In genomic region chr16:66070140-66070887, GRCh38 we compare ENCODE assay signal across 11 cellular contexts.
DNase-seq lines count a peak whose midpoint lies in the region; ATAC-seq and TF ChIP-seq lines count a peak whose summit lies in the region.
"Had no signal": no experiment of that assay in that cellular context is flagged by ENCODE, and none has a peak within 500 bp of the region (broad histone marks: within the 10 kb centered on the region; RNA-seq: fewer than 3 reads in every experiment).

No MANE protein-coding gene starts in this region.

- DNase-seq in AG08396 (ENCODE audit: low spot score) (peak; percentile 41), NCI-H446 treated with DMSO at 0.1 percent for 48 hours (lab: John Stamatoyannopoulos, UW) (peak; percentile 31), osteocyte (ENCODE audit: extremely low spot score, unreplicated experiment) (no peak), ecto neural progenitor cell (ENCODE audit: low spot score) (no peak), SW480 (ENCODE audit: low spot score) (no peak), 8988T (no peak)
- no peak for DNase-seq in activated CD8-positive, alpha-beta memory T cell treated with anti-CD3 and anti-CD28 coated beads, Interleukin-2, amount 10 ng/mL, durations not matched to agents 7 days and 5 days
- DNase-seq: activated T-cell treated with anti-CD3 and anti-CD28 coated beads, Interleukin-2, amount 50 U/mL, for 24 hours had no signal

- TF ChIP-seq CTCF in gastroesophageal sphincter (IDR thresholded peaks at IDR 0.05) (no peak), osteocyte (IDR thresholded peaks at IDR 0.05) (no peak)

- no peak for TF ChIP-seq EP300 in gastroesophageal sphincter (IDR thresholded peaks at IDR 0.05)

- H3K4me1 Mint-ChIP-seq in osteocyte (ENCODE audit: unreplicated experiment), result peaks cover 34% of the 10 kb centered on the region
- H3K4me1 Mint-ChIP-seq in activated CD8-positive, alpha-beta memory T cell treated with anti-CD3 and anti-CD28 coated beads, Interleukin-2, amount 10 ng/mL, durations not matched to agents 7 days and 5 days, result no peaks in the 10 kb centered on the region

- H3K27ac ChIP-seq in gastroesophageal sphincter, result peak overlapping the region in 2 of 4 donors; percentile 8 to 56
- H3K27ac ChIP-seq: C4-2B had no signal

- H3K27ac Mint-ChIP-seq in osteocyte (ENCODE audit: unreplicated experiment), result peak overlapping the region; percentile 24
- H3K27ac Mint-ChIP-seq in activated CD8-positive, alpha-beta memory T cell treated with anti-CD3 and anti-CD28 coated beads, Interleukin-2, amount 10 ng/mL, durations not matched to agents 7 days and 5 days, result no peak overlapping the region
- H3K27ac Mint-ChIP-seq: activated T-cell treated with anti-CD3 and anti-CD28 coated beads, Interleukin-2, amount 50 U/mL, for 24 hours had no signal

- no peaks in the 10 kb centered on the region for H3K36me3 ChIP-seq in gastroesophageal sphincter

- ATAC-seq in gastroesophageal sphincter, result peak; percentile 79
- no peak for ATAC-seq in activated CD8-positive, alpha-beta memory T cell treated with anti-CD3 and anti-CD28 coated beads, Interleukin-2, amount 10 ng/mL, durations not matched to agents 7 days and 5 days

- no peaks in the 10 kb centered on the region for H3K27me3 ChIP-seq in gastroesophageal sphincter

- peaks cover 8% of the 10 kb centered on the region for H3K27me3 Mint-ChIP-seq in osteocyte (ENCODE audit: unreplicated experiment)
- H3K27me3 Mint-ChIP-seq in activated CD8-positive, alpha-beta memory T cell treated with anti-CD3 and anti-CD28 coated beads, Interleukin-2, amount 10 ng/mL, durations not matched to agents 7 days and 5 days, result peaks cover 7% of the 10 kb centered on the region

- H3K36me3 Mint-ChIP-seq in osteocyte (ENCODE audit: unreplicated experiment), result peaks cover 4% of the 10 kb centered on the region
- no peaks in the 10 kb centered on the region for H3K36me3 Mint-ChIP-seq in activated CD8-positive, alpha-beta memory T cell treated with anti-CD3 and anti-CD28 coated beads, Interleukin-2, amount 10 ng/mL, durations not matched to agents 7 days and 5 days

- H3K4me3 Mint-ChIP-seq in osteocyte (ENCODE audit: unreplicated experiment), result no peak overlapping the region
- no peak overlapping the region for H3K4me3 Mint-ChIP-seq in activated CD8-positive, alpha-beta memory T cell treated with anti-CD3 and anti-CD28 coated beads, Interleukin-2, amount 10 ng/mL, durations not matched to agents 7 days and 5 days
- H3K4me3 Mint-ChIP-seq: activated T-cell treated with anti-CD3 and anti-CD28 coated beads, Interleukin-2, amount 50 U/mL, for 24 hours had no signal

- H3K4me1 ChIP-seq in gastroesophageal sphincter, result peaks cover 2 to 28% (median 4%) of the 10 kb centered on the region in 3 donors

- 61 to 72% methylated on average over 2 to 5 of the region's 5 CpGs for WGBS in gastroesophageal sphincter (ENCODE audit: low coverage in 1 of 2), 2 donors

- H3K9me3 ChIP-seq in gastroesophageal sphincter, result no peaks in the 10 kb centered on the region

- peaks cover 7% of the 10 kb centered on the region for H3K9me3 Mint-ChIP-seq in osteocyte (ENCODE audit: unreplicated experiment)
- H3K9me3 Mint-ChIP-seq in activated CD8-positive, alpha-beta memory T cell treated with anti-CD3 and anti-CD28 coated beads, Interleukin-2, amount 10 ng/mL, durations not matched to agents 7 days and 5 days (ENCODE audit: low read depth), result no peaks in the 10 kb centered on the region
- H3K9me3 Mint-ChIP-seq: activated T-cell treated with anti-CD3 and anti-CD28 coated beads, Interleukin-2, amount 50 U/mL, for 24 hours had no signal

- H3K4me3 ChIP-seq in gastroesophageal sphincter, result no peak overlapping the region
- H3K4me3 ChIP-seq: skin epidermis had no signal

- CTCF ChIA-PET in activated CD8-positive, alpha-beta memory T cell treated with anti-CD3 and anti-CD28 coated beads, Interleukin-2, amount 10 ng/mL, durations not matched to agents 7 days and 5 days (lab: Charles Lee), result no interaction called here

- TF ChIP-seq POLR2A in gastroesophageal sphincter (IDR thresholded peaks at IDR 0.05), result no peak

Comparison
In these comparisons a context has a peak if more than half of its experiments do, and no peak if none do; other contexts are left out.
1. DNase-seq: peak in AG08396 (single experiment) and NCI-H446 treated with DMSO at 0.1 percent for 48 hours (single experiment); none in osteocyte (single experiment), ecto neural progenitor cell (single experiment), SW480 (single experiment), 8988T (single experiment) and activated CD8-positive, alpha-beta memory T cell treated with anti-CD3 and anti-CD28 coated beads, Interleukin-2, amount 10 ng/mL, durations not matched to agents 7 days and 5 days (single experiment).